25 cellular contexts compared by ENCODE assay signal in the genomic region with DNA sequence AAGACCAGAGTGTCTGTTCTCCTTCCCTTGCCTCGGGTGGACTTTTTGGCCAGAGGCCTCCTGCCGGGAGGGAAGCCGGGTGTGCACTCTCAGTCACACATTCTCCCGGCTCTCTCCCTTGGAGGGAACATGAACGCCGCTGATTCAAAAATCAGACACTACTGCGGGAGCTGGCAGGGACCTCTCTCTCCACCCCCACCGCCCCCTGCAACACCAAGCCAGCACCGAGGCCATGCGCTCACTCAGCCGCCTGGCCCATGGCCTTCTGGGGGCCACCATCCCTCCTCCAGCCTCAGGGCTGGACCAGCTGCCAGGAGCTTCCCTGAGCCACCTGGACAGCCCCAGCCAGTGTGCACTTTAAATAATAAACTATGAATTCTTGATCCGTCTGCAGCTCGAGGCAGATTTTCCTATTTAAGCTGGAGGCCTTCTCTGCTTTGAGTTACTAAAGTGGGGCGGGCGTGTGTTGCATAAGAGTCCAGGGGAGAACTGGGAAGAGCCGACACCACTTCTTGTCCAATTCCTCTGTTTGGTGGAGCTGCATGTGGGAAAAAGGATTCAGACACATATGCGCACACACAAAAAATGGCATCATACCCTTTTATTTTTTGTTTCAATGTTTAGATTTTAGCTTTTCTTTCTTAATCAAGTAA. TPM values are rescaled to one million over a fixed set of nuclear protein-coding genes. Genes with fewer than 3 reads are reported as not detected.
DNase-seq lines count a peak whose midpoint lies in the region; ATAC-seq, FAIRE-seq and TF ChIP-seq lines count a peak whose summit lies in the region.
"Had no signal": no experiment of that assay in that cellular context is flagged by ENCODE, and none has a peak within 500 bp of the region (broad histone marks: within the 10 kb centered on the region; RNA-seq: fewer than 3 reads in every experiment).

No MANE protein-coding gene starts in this region.

- ATAC-seq in stimulated activated naive CD8-positive, alpha-beta T cell treated with anti-CD3 and anti-CD28 coated beads, Interleukin-15, amount 100 ng/mL, for 72 hours = no peak
- ATAC-seq in esophagus mucosa (no peak), GM18909 (IDR thresholded peaks at IDR 0.05; ENCODE audit: poor library complexity, unreplicated experiment) (no peak)
- ATAC-seq: foreskin keratinocyte, T-helper 17 cell had no signal

- no peak for TF ChIP-seq CTCF in keratinocyte (optimal IDR thresholded peaks at IDR 0.05 in 1 of 3, IDR thresholded peaks at IDR 0.05 in 1 of 3, conservative IDR thresholded peaks at IDR 0.05 in 1 of 3; ENCODE audit: extremely low read depth in 1 of 3, insufficient read depth in 2 of 3, low read length in 3 of 3)
- no peak for TF ChIP-seq CTCF in sigmoid colon (IDR thresholded peaks at IDR 0.05)

- H4K20me1 ChIP-seq in keratinocyte (ENCODE audit: control insufficient read depth, extremely low read depth, insufficient read depth, low read length) = no peaks in the 10 kb centered on the region

- peaks cover 6% of the 10 kb centered on the region for H3K4me1 ChIP-seq in ectodermal cell (ENCODE audit: control insufficient read depth, insufficient read depth, low read length)
- peaks cover 24% of the 10 kb centered on the region for H3K4me1 ChIP-seq in keratinocyte (ENCODE audit: control insufficient read depth, extremely low read depth, insufficient read depth, low read length)
- H3K4me1 ChIP-seq in sigmoid colon = peaks cover 0 to 42% (median 39%) of the 10 kb centered on the region in 4 donors
- H3K4me1 ChIP-seq: adrenal gland, foreskin keratinocyte had no signal

- H3K27me3 ChIP-seq in ectodermal cell (ENCODE audit: control insufficient read depth, insufficient read depth, low read length, poor library complexity, severe bottlenecking) (no peaks in the 10 kb centered on the region), keratinocyte (ENCODE audit: control insufficient read depth, extremely low read depth, insufficient read depth, low read length) (peaks cover 27% of the 10 kb centered on the region), sigmoid colon (no peaks in the 10 kb centered on the region)
- H3K27me3 ChIP-seq: adrenal gland, MG63, SJCRH30 had no signal

- no peaks in the 10 kb centered on the region for H3K79me2 ChIP-seq in keratinocyte (ENCODE audit: control insufficient read depth, insufficient read depth, low read length)

- no peak overlapping the region for H3K4me3 ChIP-seq in ectodermal cell (ENCODE audit: insufficient read depth, low read depth, low read length)
- H3K4me3 ChIP-seq in keratinocyte (ENCODE audit: control insufficient read depth in 2 of 3, extremely low read depth in 1 of 3, insufficient read depth in 2 of 3, low read depth in 1 of 3, low read length in 3 of 3) = no peak overlapping the region
- no peak overlapping the region for H3K4me3 ChIP-seq in sigmoid colon
- H3K4me3 ChIP-seq: adrenal gland, GM23248, MG63, PC-9, SJCRH30 had no signal

- H3K9me1 ChIP-seq in keratinocyte (ENCODE audit: control insufficient read depth, extremely low read depth, insufficient read depth, low read length) = no peaks in the 10 kb centered on the region

- H3K9me3 ChIP-seq in ectodermal cell (ENCODE audit: control insufficient read depth, low read length) = no peaks in the 10 kb centered on the region
- no peaks in the 10 kb centered on the region for H3K9me3 ChIP-seq in keratinocyte (ENCODE audit: control insufficient read depth, low read depth, low read length)
- no peaks in the 10 kb centered on the region for H3K9me3 ChIP-seq in sigmoid colon
- H3K9me3 ChIP-seq: adrenal gland, MG63, SJCRH30 had no signal

- H3K27ac Mint-ChIP-seq in stimulated activated naive CD8-positive, alpha-beta T cell treated with anti-CD3 and anti-CD28 coated beads, Interleukin-15, amount 100 ng/mL, for 72 hours = no peak overlapping the region
- H3K27ac Mint-ChIP-seq: activated B cell treated with CpG ODN at 0.5 μM for 24 hours; activated CD4-positive, alpha-beta memory T cell treated with anti-CD3 and anti-CD28 coated beads for 36 hours; CD4-positive, CD25-positive, alpha-beta regulatory T cell; dendritic cell treated with granulocyte-macrophage colony-stimulating factor and Interleukin-4, amounts not matched to agents 40 ng/mL and 50 ng/mL, for 4 days; T-helper 17 cell had no signal

- no peak overlapping the region for H3K9ac ChIP-seq in keratinocyte (ENCODE audit: control insufficient read depth, extremely low read depth, insufficient read depth, low read length)
- H3K9ac ChIP-seq: GM23248 had no signal

- no peak for TF ChIP-seq EP300 in sigmoid colon (IDR thresholded peaks at IDR 0.05)

- no peak overlapping the region for H3K4me3 Mint-ChIP-seq in stimulated activated naive CD8-positive, alpha-beta T cell treated with anti-CD3 and anti-CD28 coated beads, Interleukin-15, amount 100 ng/mL, for 72 hours
- H3K4me3 Mint-ChIP-seq: activated B cell treated with CpG ODN at 0.5 μM for 24 hours; activated CD4-positive, alpha-beta memory T cell treated with anti-CD3 and anti-CD28 coated beads for 36 hours; CD4-positive, CD25-positive, alpha-beta regulatory T cell; dendritic cell treated with granulocyte-macrophage colony-stimulating factor and Interleukin-4, amounts not matched to agents 40 ng/mL and 50 ng/mL, for 4 days; neural crest cell; T-helper 17 cell had no signal

- H3K9me3 Mint-ChIP-seq in stimulated activated naive CD8-positive, alpha-beta T cell treated with anti-CD3 and anti-CD28 coated beads, Interleukin-15, amount 100 ng/mL, for 72 hours = peaks cover 0 to 9% of the 10 kb centered on the region in 2 donors
- H3K9me3 Mint-ChIP-seq: activated B cell treated with CpG ODN at 0.5 μM for 24 hours; activated CD4-positive, alpha-beta memory T cell treated with anti-CD3 and anti-CD28 coated beads for 36 hours had no signal

- H3K36me3 ChIP-seq in ectodermal cell (ENCODE audit: control insufficient read depth, insufficient read depth, low read length) = no peaks in the 10 kb centered on the region
- no peaks in the 10 kb centered on the region for H3K36me3 ChIP-seq in keratinocyte (ENCODE audit: control insufficient read depth in 2 of 2, extremely low read depth in 1 of 2, insufficient read depth in 2 of 2, low read length in 2 of 2)
- no peaks in the 10 kb centered on the region for H3K36me3 ChIP-seq in sigmoid colon
- H3K36me3 ChIP-seq: adrenal gland, MG63, SJCRH30 had no signal

- FAIRE-seq in keratinocyte (lab: Jason Lieb, UNC) = no peak
- FAIRE-seq: endothelial cell of umbilical vein had no signal

- peaks cover 14% of the 10 kb centered on the region for H3K4me1 Mint-ChIP-seq in stimulated activated naive CD8-positive, alpha-beta T cell treated with anti-CD3 and anti-CD28 coated beads, Interleukin-15, amount 100 ng/mL, for 72 hours
- H3K4me1 Mint-ChIP-seq: activated B cell treated with CpG ODN at 0.5 μM for 24 hours, neural crest cell had no signal

- H3K27ac ChIP-seq in ectodermal cell (ENCODE audit: insufficient read depth, low read depth, low read length, poor library complexity, severe bottlenecking) (peak overlapping the region; percentile 45), keratinocyte (ENCODE audit: control insufficient read depth, insufficient read depth, low read length) (no peak overlapping the region), sigmoid colon (peak overlapping the region; percentile 64 to 79 (median 69))
- H3K27ac ChIP-seq: adrenal gland, foreskin keratinocyte, GM23248, PC-9, SJCRH30 had no signal

- intact Hi-C loops in sigmoid colon (cut with DNase I) = no loop called here

- peak overlapping the region; percentile 49 for H3K4me2 ChIP-seq in keratinocyte (ENCODE audit: control insufficient read depth, extremely low read depth, insufficient read depth, low read depth, low read length)
- H3K4me2 ChIP-seq: PC-9 had no signal

- 89 to 93% methylated on average over 17 of the region's 17 CpGs for WGBS in ectodermal cell, 2 experiments
- WGBS in sigmoid colon, 2 donors = 77 to 91% methylated on average over 17 of the region's 17 CpGs

- H2AFZ ChIP-seq in keratinocyte (ENCODE audit: control insufficient read depth, low read length) = no peak overlapping the region
- H2AFZ ChIP-seq: GM23248, PC-9 had no signal

- no peak for TF ChIP-seq POLR2A in sigmoid colon (IDR thresholded peaks at IDR 0.05)

- DNase-seq in Ammon's horn (ENCODE audit: low spot score) (peak; percentile 11), keratinocyte (ENCODE audit: low read depth, low spot score) (no peak), sigmoid colon (peak; percentile 81), iPS-NIHi11 (ENCODE audit: low spot score) (no peak)
- DNase-seq in stimulated activated naive CD8-positive, alpha-beta T cell treated with anti-CD3 and anti-CD28 coated beads, Interleukin-15, amount 100 ng/mL, for 72 hours = no peak
- DNase-seq: activated B cell treated with CpG ODN at 0.5 μM for 24 hours; activated CD4-positive, alpha-beta memory T cell treated with anti-CD3 and anti-CD28 coated beads for 36 hours; activated gamma-delta T cell; adrenal gland; CD4-positive, CD25-positive, alpha-beta regulatory T cell; GDM1; GM23248; MG63; NCI-H2171 treated with DMSO at 0.1 percent for 48 hours; PC-9; stimulated activated CD4-positive, alpha-beta T cell treated with anti-CD3 and anti-CD28 coated beads, Interleukin-12 subunit alpha, Interleukin-12 subunit beta, amount 100 ng/mL, for 4 hours; T-helper 17 cell had no signal

- dilution Hi-C loops in keratinocyte (cut with MboI; ENCODE audit: extremely low pct_ligation_motif_present, low sequenced_read_pairs) = no loop called here

- no peaks in the 10 kb centered on the region for H3K27me3 Mint-ChIP-seq in stimulated activated naive CD8-positive, alpha-beta T cell treated with anti-CD3 and anti-CD28 coated beads, Interleukin-15, amount 100 ng/mL, for 72 hours
- H3K27me3 Mint-ChIP-seq: activated CD4-positive, alpha-beta memory T cell treated with anti-CD3 and anti-CD28 coated beads for 36 hours; CD4-positive, CD25-positive, alpha-beta regulatory T cell; T-helper 17 cell had no signal

RNA-seq across cellular contexts. Expression of gene ADAMTS17, which starts 30.6 kb away (rescaled TPM):
- polyA plus RNA-seq in ectodermal cell (2013, experiment 1 of 4) = 1.2 TPM
- 2.2 TPM for polyA plus RNA-seq in ectodermal cell (2013, experiment 2 of 4)
- polyA plus RNA-seq in ectodermal cell (2013, experiment 3 of 4) = 1.3 TPM
- 2.1 TPM for polyA plus RNA-seq in ectodermal cell (2013, experiment 4 of 4)
- polyA plus RNA-seq in keratinocyte (0.18 to 0.40 TPM (median 0.18 TPM) in 3 replicates), sigmoid colon (1 to 10 TPM in 1 of 3 donors, under 1 TPM in 2; 0.46 to 1.4 (median 0.60) TPM)
- 1.8 TPM for polyA plus RNA-seq in keratinocyte (2011; ENCODE audit: low read depth)
- 0.05 and 0.15 TPM in 2 replicates for polyA plus RNA-seq in keratinocyte (2011; cell fraction: cytosol; rRNA removed)
- polyA plus RNA-seq in keratinocyte (2011; cell fraction: nucleus; rRNA removed) = 0.40 and 0.57 TPM in 2 replicates
- 0.28 and 1.8 TPM in 2 replicates for polyA plus RNA-seq in keratinocyte (2012; ENCODE audit: low replicate concordance)
- polyA minus RNA-seq in keratinocyte = 0.48 TPM in 1 of 3 replicates, not detected in the others
- polyA minus RNA-seq in keratinocyte (2011; cell fraction: cytosol; rRNA and poly(A)+ RNA removed) = not detected
- polyA minus RNA-seq in keratinocyte (2011; cell fraction: nucleus; rRNA and poly(A)+ RNA removed) = 1.2 and 3.0 TPM in 2 replicates
- total RNA-seq in sigmoid colon (1 to 10 TPM in 3 of 4 donors, under 1 TPM in 1; 0.71 to 3.6 (median 1.3) TPM), esophagus mucosa (4.0 TPM)
- total RNA-seq: endothelial cell of umbilical vein, GM23248 had no signal
- polyA plus RNA-seq: GM23248 had no signal

Comparison
In these comparisons a context has a peak if more than half of its experiments do, and no peak if none do; other contexts are left out.
1. DNase-seq: peak in Ammon's horn (single experiment) and sigmoid colon (single experiment); none in keratinocyte (single experiment), stimulated activated naive CD8-positive, alpha-beta T cell treated with anti-CD3 and anti-CD28 coated beads, Interleukin-15, amount 100 ng/mL, for 72 hours (0 of 2) and iPS-NIHi11 (single experiment).